8 cellular contexts compared by ENCODE assay signal in genomic region chr2:61906187-61906470, GRCh38. TPM values are rescaled to one million over a fixed set of nuclear protein-coding genes. Genes with fewer than 3 reads are reported as not detected.
DNase-seq lines count a peak whose midpoint lies in the region; ATAC-seq and TF ChIP-seq lines count a peak whose summit lies in the region.

No MANE protein-coding gene starts in this region.

- no peaks in the 10 kb centered on the region for H4K20me1 ChIP-seq in HCT116 (ENCODE audit: insufficient read depth)

- TF ChIP-seq POLR2A in HCT116 (IDR thresholded peaks at IDR 0.05; ENCODE audit: borderline replicate concordance, extremely low read depth, insufficient read depth, insufficient read length), result no peak

- DNase-seq in HCT116 (ENCODE audit: low read depth, low spot score), result no peak
- no peak for DNase-seq in activated T-helper 1 cell treated with anti-CD3 and anti-CD28 coated beads, Interleukin-12 subunit alpha, Interleukin-12 subunit beta, Interleukin-2, Interleukin-4 antibody, amounts not matched to agents 30 ng/mL and 10 ng/mL and 1 ng/mL, durations not matched to agents 14 hours and 24 hours and 36 hours (ENCODE audit: low spot score)
- no peak for DNase-seq in immature natural killer cell
- DNase-seq in epidermal melanocyte (ENCODE audit: insufficient read length, low spot score), result no peak
- no peak for DNase-seq in NOMO-1 treated with DMSO at 0.1 percent for 48 hours (lab: John Stamatoyannopoulos, UW; ENCODE audit: unreplicated experiment)

- H3K27ac Mint-ChIP-seq in activated T-helper 1 cell treated with anti-CD3 and anti-CD28 coated beads, Interleukin-12 subunit alpha, Interleukin-12 subunit beta, Interleukin-2, Interleukin-4 antibody, amounts not matched to agents 30 ng/mL and 10 ng/mL and 1 ng/mL, durations not matched to agents 14 hours and 24 hours and 36 hours, result peak overlapping the region; percentile 81
- peak overlapping the region; percentile 69 to 94 (median 93) for H3K27ac Mint-ChIP-seq in immature natural killer cell

- H3K9me2 ChIP-seq in HCT116 (ENCODE audit: insufficient read depth), result no peaks in the 10 kb centered on the region

- peak overlapping the region; percentile 95 to 96 for H3K4me3 ChIP-seq in HCT116 (replicated peaks in 1 of 2; ENCODE audit: low read depth in 1 of 2, low read length in 2 of 2)
- H3K4me3 ChIP-seq in thymus (ENCODE audit: low read length), result peak overlapping the region; percentile 94

- no peak for TF ChIP-seq CTCF in 22Rv1 (IDR thresholded peaks at IDR 0.05)
- TF ChIP-seq CTCF in HCT116 (IDR thresholded peaks at IDR 0.05 in 2 of 3, conservative IDR thresholded peaks at IDR 0.05 in 1 of 3; ENCODE audit: borderline replicate concordance in 1 of 3, insufficient read depth in 1 of 3, low read depth in 2 of 3, low read length in 2 of 3), result no peak

- H3K4me3 Mint-ChIP-seq in activated T-helper 1 cell treated with anti-CD3 and anti-CD28 coated beads, Interleukin-12 subunit alpha, Interleukin-12 subunit beta, Interleukin-2, Interleukin-4 antibody, amounts not matched to agents 30 ng/mL and 10 ng/mL and 1 ng/mL, durations not matched to agents 14 hours and 24 hours and 36 hours, result peak overlapping the region; percentile 97
- H3K4me3 Mint-ChIP-seq in immature natural killer cell, result peak overlapping the region; percentile 98

- H3K27me3 Mint-ChIP-seq in activated T-helper 1 cell treated with anti-CD3 and anti-CD28 coated beads, Interleukin-12 subunit alpha, Interleukin-12 subunit beta, Interleukin-2, Interleukin-4 antibody, amounts not matched to agents 30 ng/mL and 10 ng/mL and 1 ng/mL, durations not matched to agents 14 hours and 24 hours and 36 hours (ENCODE audit: insufficient read depth), result no peaks in the 10 kb centered on the region
- H3K27me3 Mint-ChIP-seq in immature natural killer cell (ENCODE audit: low read depth in 3 of 3), result no peaks in the 10 kb centered on the region

- RAD21 ChIA-PET in HCT116 (lab: Charles Lee; ENCODE audit: low non-redundant PET in 1 of 2, low total read pairs in 2 of 2, uncharacterized antibody in 2 of 2, unreplicated experiment in 2 of 2), result no interaction called here

- H3K9me3 ChIP-seq in HCT116 (ENCODE audit: control insufficient read depth in 1 of 2, insufficient read depth in 1 of 2, low read depth in 1 of 2, low read length in 2 of 2) (no peaks in the 10 kb centered on the region), thymus (ENCODE audit: control insufficient read depth) (no peaks in the 10 kb centered on the region)

- no peaks in the 10 kb centered on the region for H3K36me3 Mint-ChIP-seq in activated T-helper 1 cell treated with anti-CD3 and anti-CD28 coated beads, Interleukin-12 subunit alpha, Interleukin-12 subunit beta, Interleukin-2, Interleukin-4 antibody, amounts not matched to agents 30 ng/mL and 10 ng/mL and 1 ng/mL, durations not matched to agents 14 hours and 24 hours and 36 hours (ENCODE audit: low read depth)
- H3K36me3 Mint-ChIP-seq in immature natural killer cell, result no peaks in the 10 kb centered on the region

- no peak overlapping the region for H2AFZ ChIP-seq in HCT116 (ENCODE audit: low read depth, low read length, poor library complexity, severe bottlenecking)

- POLR2A ChIA-PET in HCT116 (lab: Charles Lee), result no interaction called here

- peaks cover 6 to 12% of the 10 kb centered on the region in 2 experiments; a peak in 3 of 4 replicates for H3K4me1 ChIP-seq in HCT116 (ENCODE audit: control insufficient read depth in 1 of 2, insufficient read depth in 2 of 2, low read length in 2 of 2)
- peaks cover 2% of the 10 kb centered on the region for H3K4me1 ChIP-seq in thymus (ENCODE audit: control insufficient read depth, insufficient read depth, low read length)

- no peaks in the 10 kb centered on the region for H3K36me3 ChIP-seq in HCT116 (ENCODE audit: control insufficient read depth in 1 of 2, insufficient read depth in 2 of 2, low read length in 2 of 2)
- no peaks in the 10 kb centered on the region for H3K36me3 ChIP-seq in thymus (ENCODE audit: control insufficient read depth, insufficient read depth)

- H3K4me2 ChIP-seq in HCT116 (ENCODE audit: low read length), result peak overlapping the region; percentile 77

- H3K27ac ChIP-seq in 22Rv1 (0 out of 2 replicates have a peak overlapping the region, but pooled peaks have one; percentile 43), HCT116 (ENCODE audit: low read depth, low read length) (no peak overlapping the region), thymus (ENCODE audit: low read depth) (no peak overlapping the region)

- H3K9ac ChIP-seq in HCT116 (ENCODE audit: low read length), result peak overlapping the region; percentile 72

- 3% methylated on average over 6 of the region's 6 CpGs for WGBS in thymus

- intact Hi-C loops in HCT116 (cut with micrococcal nuclease), result no loop called here
- intact Hi-C loops in activated T-helper 1 cell treated with anti-CD3 and anti-CD28 coated beads, Interleukin-12 subunit alpha, Interleukin-12 subunit beta, Interleukin-2, Interleukin-4 antibody, amounts not matched to agents 30 ng/mL and 10 ng/mL and 1 ng/mL, durations not matched to agents 14 hours and 24 hours and 36 hours (cut with micrococcal nuclease), result loop anchor here (5.0 kb wide), 3 partner anchors 291 to 801 kb away; partner anchors contain the start of genes B3GNT2 and EHBP1

- peak; percentile 10 for ATAC-seq in HCT116
- ATAC-seq in HG03460 (IDR thresholded peaks at IDR 0.05; ENCODE audit: unreplicated experiment), result no peak

- no TSS peak for BruUV-seq in HCT116 (replicated peaks; lab: Mats Ljungman, UMichigan)

- H3K79me2 ChIP-seq in HCT116 (ENCODE audit: insufficient read depth, low read length), result peaks cover 8% of the 10 kb centered on the region; the same call in 1 of the 2 replicates

- no peak for TF ChIP-seq RAD21 in HCT116 (IDR thresholded peaks at IDR 0.05; ENCODE audit: low read depth)

- CTCF ChIA-PET in HCT116 (lab: Charles Lee), result no interaction called here

- peaks cover 18% of the 10 kb centered on the region for H3K4me1 Mint-ChIP-seq in activated T-helper 1 cell treated with anti-CD3 and anti-CD28 coated beads, Interleukin-12 subunit alpha, Interleukin-12 subunit beta, Interleukin-2, Interleukin-4 antibody, amounts not matched to agents 30 ng/mL and 10 ng/mL and 1 ng/mL, durations not matched to agents 14 hours and 24 hours and 36 hours (ENCODE audit: low read depth)
- H3K4me1 Mint-ChIP-seq in immature natural killer cell, result peaks cover 20 to 39% of the 10 kb centered on the region in 2 donors

- H3K27me3 ChIP-seq in HCT116 (ENCODE audit: insufficient read depth, low read length) (no peaks in the 10 kb centered on the region), thymus (ENCODE audit: control insufficient read depth, insufficient read depth) (no peaks in the 10 kb centered on the region)

- H3K9me3 Mint-ChIP-seq in activated T-helper 1 cell treated with anti-CD3 and anti-CD28 coated beads, Interleukin-12 subunit alpha, Interleukin-12 subunit beta, Interleukin-2, Interleukin-4 antibody, amounts not matched to agents 30 ng/mL and 10 ng/mL and 1 ng/mL, durations not matched to agents 14 hours and 24 hours and 36 hours, result no peaks in the 10 kb centered on the region
- no peaks in the 10 kb centered on the region for H3K9me3 Mint-ChIP-seq in immature natural killer cell

TF ChIP-seq in HCT116, 20 proteins besides CTCF, POLR2A, EP300 and RAD21:
- TF ChIP-seq EGR1 (IDR thresholded peaks at IDR 0.05; ENCODE audit: low read depth) (no peak), EZH2phosphoT487 (IDR thresholded peaks at IDR 0.05; ENCODE audit: borderline replicate concordance) (no peak), YY1 (IDR thresholded peaks at IDR 0.05; ENCODE audit: extremely low read depth, insufficient replicate concordance, low read depth, low read length) (no peak), ELF1 (IDR thresholded peaks at IDR 0.05; ENCODE audit: borderline replicate concordance, low read depth) (no peak), JUND (IDR thresholded peaks at IDR 0.05) (no peak), MAX (IDR thresholded peaks at IDR 0.05) (no peak), TCF7L2 (IDR thresholded peaks at IDR 0.05; ENCODE audit: borderline replicate concordance, extremely low read depth, insufficient read depth, insufficient read length) (no peak), SIN3A (IDR thresholded peaks at IDR 0.05; ENCODE audit: low read depth) (no peak), ZFX (IDR thresholded peaks at IDR 0.05) (no peak)

RNA-seq across cellular contexts. Expression of gene COMMD1, which starts 0.7 kb away (rescaled TPM):
- 16.1 TPM for total RNA-seq in HCT116 (2021; ENCODE audit: unreplicated experiment)
- 11.7 and 14.7 TPM in 2 replicates for polyA plus RNA-seq in HCT116 (2012)
- 25.4 and 28.9 TPM in 2 replicates for total RNA-seq in activated T-helper 1 cell treated with anti-CD3 and anti-CD28 coated beads, Interleukin-12 subunit alpha, Interleukin-12 subunit beta, Interleukin-2, Interleukin-4 antibody, amounts not matched to agents 30 ng/mL and 10 ng/mL and 1 ng/mL, durations not matched to agents 14 hours and 24 hours and 36 hours
- 10 to 100 TPM; 69.3 to 82.1 (median 78.9) TPM for polyA plus RNA-seq in immature natural killer cell
- polyA plus RNA-seq in thymus, result 45.1 TPM

RNA-seq across cellular contexts. Expression of gene CCT4, which starts 17.7 kb away (rescaled TPM):
- total RNA-seq in HCT116 (2021; ENCODE audit: unreplicated experiment), result 316 TPM
- polyA plus RNA-seq in HCT116 (2012), result 134 and 185 TPM in 2 replicates
- total RNA-seq in activated T-helper 1 cell treated with anti-CD3 and anti-CD28 coated beads, Interleukin-12 subunit alpha, Interleukin-12 subunit beta, Interleukin-2, Interleukin-4 antibody, amounts not matched to agents 30 ng/mL and 10 ng/mL and 1 ng/mL, durations not matched to agents 14 hours and 24 hours and 36 hours, result 354 and 381 TPM in 2 replicates
- 100 to 1,000 TPM; 110 to 119 (median 118) TPM for polyA plus RNA-seq in immature natural killer cell
- polyA plus RNA-seq in thymus, result 93.5 TPM

RNA-seq across cellular contexts. Expression of gene FAM161A, which starts 52.3 kb away (rescaled TPM):
- total RNA-seq in HCT116 (2021; ENCODE audit: unreplicated experiment), result 7.3 TPM
- 1.1 and 1.7 TPM in 2 replicates for polyA plus RNA-seq in HCT116 (2012)
- total RNA-seq in activated T-helper 1 cell treated with anti-CD3 and anti-CD28 coated beads, Interleukin-12 subunit alpha, Interleukin-12 subunit beta, Interleukin-2, Interleukin-4 antibody, amounts not matched to agents 30 ng/mL and 10 ng/mL and 1 ng/mL, durations not matched to agents 14 hours and 24 hours and 36 hours, result 3.6 and 3.7 TPM in 2 replicates
- polyA plus RNA-seq in immature natural killer cell (1 to 10 TPM in 1 of 3 donors, under 1 TPM in 2; 0.49 to 3.0 (median 0.66) TPM), thymus (4.0 TPM)
